Comparison of ENCODE assay signal across 8 cellular contexts in genomic region chr4:24473309-24473721, GRCh38.
A peak's percentile ranks its signal among the peaks of the same experiment; 100 is the strongest.
DNase-seq lines count a peak whose midpoint lies in the region; ATAC-seq and TF ChIP-seq lines count a peak whose summit lies in the region.

No MANE protein-coding gene starts in this region.

- peak overlapping the region; percentile 77 for H3K4me3 ChIP-seq in osteoblast (ENCODE audit: insufficient read depth, low read length)

- no peaks in the 10 kb centered on the region for H3K36me3 Mint-ChIP-seq in WTC11

- no peaks in the 10 kb centered on the region for H3K79me2 ChIP-seq in osteoblast (ENCODE audit: insufficient read depth, low read length)

- DNase-seq in DMS53 treated with DMSO at 0.1 percent for 48 hours (lab: John Stamatoyannopoulos, UW; ENCODE audit: unreplicated experiment) (peak; percentile 53), LHCN-M2 (ENCODE audit: low read depth) (peak; percentile 40), WTC11 (ENCODE audit: low spot score) (no peak), globus pallidus (ENCODE audit: low spot score) (peak; percentile 50), osteoblast (ENCODE audit: insufficient read length, low spot score, missing footprints) (peak; percentile 87), NCI-H1048 (lab: John Stamatoyannopoulos, UW) (no peak), GM19238 (ENCODE audit: insufficient read length, low spot score) (no peak)

- peak overlapping the region; percentile 85 for H3K4me2 ChIP-seq in osteoblast (ENCODE audit: insufficient read depth, low read length)

- H4K20me1 ChIP-seq in osteoblast (ENCODE audit: insufficient read depth, low read length): no peaks in the 10 kb centered on the region

- peak overlapping the region; percentile 39 for H2AFZ ChIP-seq in osteoblast (ENCODE audit: low read length)

- peaks cover 16% of the 10 kb centered on the region for H3K4me1 ChIP-seq in osteoblast (ENCODE audit: insufficient read depth, low read length)

- H3K4me3 Mint-ChIP-seq in WTC11: peak overlapping the region; percentile 97

- H3K27me3 ChIP-seq in osteoblast (ENCODE audit: insufficient read depth, low read length): peaks cover 24% of the 10 kb centered on the region

- H3K27ac Mint-ChIP-seq in WTC11: peak overlapping the region; percentile 92

- no peak overlapping the region for H3K27ac ChIP-seq in osteoblast (ENCODE audit: low read depth, low read length)

- ATAC-seq in WTC11: 0 out of 2 replicates have a peak, but pooled peaks have one; percentile 2
- ATAC-seq in GM21737 (IDR thresholded peaks at IDR 0.05; ENCODE audit: unreplicated experiment): no peak

- CTCF ChIA-PET in WTC11 (lab: Charles Lee): interaction anchor here (0.6 to 1.7 kb wide), 23 partner anchors 9 to 893 kb away, joined by 3 to 11 read pairs (median 3); partner anchors contain the start of genes DHX15 and PPARGC1A

- H3K27me3 Mint-ChIP-seq in WTC11 (ENCODE audit: low read depth): peaks cover 29% of the 10 kb centered on the region

- POLR2A ChIA-PET in WTC11 (lab: Charles Lee): interaction anchor here (1.8 kb wide), 1 partner anchor 111 kb away, joined by 6 read pairs; the partner anchor contains the start of gene DHX15

- H3K9me3 ChIP-seq in osteoblast (ENCODE audit: low read depth, low read length): no peaks in the 10 kb centered on the region

- H3K36me3 ChIP-seq in osteoblast (ENCODE audit: insufficient read depth, low read length): no peaks in the 10 kb centered on the region

- TF ChIP-seq CTCF in WTC11 (IDR thresholded peaks at IDR 0.05): no peak; the same call in 1 of the 2 replicates
- TF ChIP-seq CTCF in osteoblast (IDR thresholded peaks at IDR 0.05; ENCODE audit: extremely low read depth, low read depth, low read length): no peak

- H3K9me3 Mint-ChIP-seq in WTC11: no peaks in the 10 kb centered on the region

- peaks cover 68% of the 10 kb centered on the region for H3K4me1 Mint-ChIP-seq in WTC11

TF ChIP-seq in WTC11, 78 proteins besides CTCF, POLR2A, EP300 and RAD21:
- TF ChIP-seq ZNF425 (CRISPR knock-in tag; conservative IDR thresholded peaks at IDR 0.05): no peak
- TF ChIP-seq, protein P1, sequence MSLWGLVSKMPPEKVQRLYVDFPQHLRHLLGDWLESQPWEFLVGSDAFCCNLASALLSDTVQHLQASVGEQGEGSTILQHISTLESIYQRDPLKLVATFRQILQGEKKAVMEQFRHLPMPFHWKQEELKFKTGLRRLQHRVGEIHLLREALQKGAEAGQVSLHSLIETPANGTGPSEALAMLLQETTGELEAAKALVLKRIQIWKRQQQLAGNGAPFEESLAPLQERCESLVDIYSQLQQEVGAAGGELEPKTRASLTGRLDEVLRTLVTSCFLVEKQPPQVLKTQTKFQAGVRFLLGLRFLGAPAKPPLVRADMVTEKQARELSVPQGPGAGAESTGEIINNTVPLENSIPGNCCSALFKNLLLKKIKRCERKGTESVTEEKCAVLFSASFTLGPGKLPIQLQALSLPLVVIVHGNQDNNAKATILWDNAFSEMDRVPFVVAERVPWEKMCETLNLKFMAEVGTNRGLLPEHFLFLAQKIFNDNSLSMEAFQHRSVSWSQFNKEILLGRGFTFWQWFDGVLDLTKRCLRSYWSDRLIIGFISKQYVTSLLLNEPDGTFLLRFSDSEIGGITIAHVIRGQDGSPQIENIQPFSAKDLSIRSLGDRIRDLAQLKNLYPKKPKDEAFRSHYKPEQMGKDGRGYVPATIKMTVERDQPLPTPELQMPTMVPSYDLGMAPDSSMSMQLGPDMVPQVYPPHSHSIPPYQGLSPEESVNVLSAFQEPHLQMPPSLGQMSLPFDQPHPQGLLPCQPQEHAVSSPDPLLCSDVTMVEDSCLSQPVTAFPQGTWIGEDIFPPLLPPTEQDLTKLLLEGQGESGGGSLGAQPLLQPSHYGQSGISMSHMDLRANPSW (CRISPR knock-in tag; conservative IDR thresholded peaks at IDR 0.05; ENCODE audit: low read depth): no peak
- TF ChIP-seq IRF1 (CRISPR knock-in tag; IDR thresholded peaks at IDR 0.05): no peak
- no peak for TF ChIP-seq GRHL2 (CRISPR knock-in tag; IDR thresholded peaks at IDR 0.05; ENCODE audit: insufficient replicate concordance, severe bottlenecking)
- no peak for TF ChIP-seq TEAD4 (CRISPR knock-in tag; IDR thresholded peaks at IDR 0.05)
- no peak for TF ChIP-seq GTF2I (CRISPR knock-in tag; conservative IDR thresholded peaks at IDR 0.05)
- TF ChIP-seq PREB (CRISPR knock-in tag; IDR thresholded peaks at IDR 0.05; ENCODE audit: borderline replicate concordance): no peak

Comparison
In these comparisons a context has a peak if more than half of its experiments do, and no peak if none do; other contexts are left out.
1. DNase-seq: peak in DMS53 treated with DMSO at 0.1 percent for 48 hours (single experiment), LHCN-M2 (single experiment), globus pallidus (single experiment) and osteoblast (single experiment); none in WTC11 (single experiment), NCI-H1048 (single experiment) and GM19238 (single experiment).